ENCODE assay signal across 24 cellular contexts in the genomic region with DNA sequence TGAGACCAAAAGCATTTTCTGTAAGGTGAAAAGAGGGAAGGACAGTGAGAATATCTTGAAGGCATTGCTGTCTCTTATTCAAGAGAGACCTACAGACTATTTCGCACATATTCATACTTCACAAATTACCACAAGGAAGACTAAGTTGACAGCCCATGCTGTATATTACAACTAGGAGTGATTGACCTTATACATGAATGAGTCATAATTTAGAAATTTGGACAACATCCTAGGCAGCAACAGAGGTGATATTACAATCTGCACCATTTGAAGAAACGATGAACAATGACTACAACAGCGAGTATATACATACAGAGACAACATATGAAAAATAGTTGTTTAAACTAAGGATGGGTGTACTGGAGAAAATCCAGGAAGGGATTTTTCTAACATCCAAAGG.
"Had no signal": no experiment of that assay in that cellular context is flagged by ENCODE, and none has a peak within 500 bp of the region (broad histone marks: within the 10 kb centered on the region; RNA-seq: fewer than 3 reads in every experiment).

No MANE protein-coding gene starts in this region.

- H3K4me1 ChIP-seq: ascending aorta, esophagus muscularis mucosa, right lobe of liver, transverse colon had no signal

- H3K4me3 Mint-ChIP-seq: activated CD4-positive, alpha-beta memory T cell treated with anti-CD3 and anti-CD28 coated beads for 36 hours; activated CD4-positive, alpha-beta T cell treated with anti-CD3 and anti-CD28 coated beads, Interleukin-2, amount 10 ng/mL, durations not matched to agents 24 days and 14 days; activated naive CD4-positive, alpha-beta T cell treated with anti-CD3 and anti-CD28 coated beads, Interleukin-2, amount 10 ng/mL, durations not matched to agents 7 days and 5 days; activated naive CD8-positive, alpha-beta T cell treated with anti-CD3 and anti-CD28 coated beads, Interleukin-2, amount 10 ng/mL, durations not matched to agents 7 days and 5 days; activated T-cell treated with anti-CD3 and anti-CD28 coated beads, Interleukin-2, amount 50 U/mL, for 24 hours; naive B cell; nephron progenitor cell had no signal

- H3K79me2 ChIP-seq: hepatocyte had no signal

- H3K27me3 Mint-ChIP-seq: activated CD4-positive, alpha-beta memory T cell treated with anti-CD3 and anti-CD28 coated beads for 36 hours; activated CD4-positive, alpha-beta T cell treated with anti-CD3 and anti-CD28 coated beads, Interleukin-2, amount 10 ng/mL, durations not matched to agents 24 days and 14 days; activated naive CD4-positive, alpha-beta T cell treated with anti-CD3 and anti-CD28 coated beads, Interleukin-2, amount 10 ng/mL, durations not matched to agents 7 days and 5 days; activated naive CD8-positive, alpha-beta T cell treated with anti-CD3 and anti-CD28 coated beads, Interleukin-2, amount 10 ng/mL, durations not matched to agents 7 days and 5 days; activated T-cell treated with anti-CD3 and anti-CD28 coated beads, Interleukin-2, amount 50 U/mL, for 24 hours; naive B cell had no signal

- H3K4me3 ChIP-seq: ascending aorta, esophagus muscularis mucosa, hepatocyte, ovary, right lobe of liver, transverse colon had no signal

- H3K36me3 Mint-ChIP-seq: activated CD4-positive, alpha-beta memory T cell treated with anti-CD3 and anti-CD28 coated beads for 36 hours; activated naive CD4-positive, alpha-beta T cell treated with anti-CD3 and anti-CD28 coated beads, Interleukin-2, amount 10 ng/mL, durations not matched to agents 7 days and 5 days; activated naive CD8-positive, alpha-beta T cell treated with anti-CD3 and anti-CD28 coated beads, Interleukin-2, amount 10 ng/mL, durations not matched to agents 7 days and 5 days had no signal

- H3K9me3 ChIP-seq: ascending aorta, esophagus muscularis mucosa, ovary, right lobe of liver, transverse colon had no signal

- H3K4me2 ChIP-seq: hepatocyte had no signal

- H3K27ac ChIP-seq: ascending aorta, brain microvascular endothelial cell, esophagus muscularis mucosa, hepatocyte, ovary, right lobe of liver, transverse colon had no signal

- H3K36me3 ChIP-seq: ascending aorta, brain microvascular endothelial cell, esophagus muscularis mucosa, ovary, right lobe of liver, transverse colon had no signal

- H3K4me1 Mint-ChIP-seq: activated CD4-positive, alpha-beta T cell treated with anti-CD3 and anti-CD28 coated beads, Interleukin-2, amount 10 ng/mL, durations not matched to agents 24 days and 14 days; activated naive CD4-positive, alpha-beta T cell treated with anti-CD3 and anti-CD28 coated beads, Interleukin-2, amount 10 ng/mL, durations not matched to agents 7 days and 5 days; activated naive CD8-positive, alpha-beta T cell treated with anti-CD3 and anti-CD28 coated beads, Interleukin-2, amount 10 ng/mL, durations not matched to agents 7 days and 5 days; naive B cell had no signal

- DNase-seq: activated CD4-positive, alpha-beta memory T cell treated with anti-CD3 and anti-CD28 coated beads for 36 hours; activated CD4-positive, alpha-beta T cell treated with anti-CD3 and anti-CD28 coated beads, Interleukin-2, amount 10 ng/mL, durations not matched to agents 24 days and 14 days; activated CD4-positive, CD25-positive, alpha-beta regulatory T cell treated with anti-CD3 and anti-CD28 coated beads, Interleukin-2, amount 50 U/mL, for 72 hours; activated CD8-positive, alpha-beta memory T cell treated with anti-CD3 and anti-CD28 coated beads, Interleukin-2, amount 50 U/mL, for 48 hours; activated gamma-delta T cell; activated naive CD4-positive, alpha-beta T cell treated with anti-CD3 and anti-CD28 coated beads, Interleukin-2, amount 10 ng/mL, durations not matched to agents 7 days and 5 days; activated naive CD8-positive, alpha-beta T cell treated with anti-CD3 and anti-CD28 coated beads, Interleukin-2, amount 10 ng/mL, durations not matched to agents 7 days and 5 days; activated T-cell treated with anti-CD3 and anti-CD28 coated beads, Interleukin-2, amount 50 U/mL, for 24 hours; brain microvascular endothelial cell; caudate nucleus; glutamatergic neuron; left cardiac atrium; left ventricle myocardium superior; naive B cell; nephron progenitor cell; ovary; right lobe of liver; stimulated activated CD4-positive, alpha-beta T cell treated with anti-CD3 and anti-CD28 coated beads, Interleukin-2, amount 100 ng/mL, for 48 hours; stimulated activated naive CD4-positive, alpha-beta T cell treated with Interleukin-2 at 50 U/mL for 16 hours; transverse colon had no signal

- H3K27ac Mint-ChIP-seq: activated CD4-positive, alpha-beta memory T cell treated with anti-CD3 and anti-CD28 coated beads for 36 hours; activated CD4-positive, alpha-beta T cell treated with anti-CD3 and anti-CD28 coated beads, Interleukin-2, amount 10 ng/mL, durations not matched to agents 24 days and 14 days; activated naive CD4-positive, alpha-beta T cell treated with anti-CD3 and anti-CD28 coated beads, Interleukin-2, amount 10 ng/mL, durations not matched to agents 7 days and 5 days; activated naive CD8-positive, alpha-beta T cell treated with anti-CD3 and anti-CD28 coated beads, Interleukin-2, amount 10 ng/mL, durations not matched to agents 7 days and 5 days; activated T-cell treated with anti-CD3 and anti-CD28 coated beads, Interleukin-2, amount 50 U/mL, for 24 hours; naive B cell; nephron progenitor cell; progenitor cell of endocrine pancreas had no signal

- H2AFZ ChIP-seq: hepatocyte had no signal
